In the genomic region with DNA sequence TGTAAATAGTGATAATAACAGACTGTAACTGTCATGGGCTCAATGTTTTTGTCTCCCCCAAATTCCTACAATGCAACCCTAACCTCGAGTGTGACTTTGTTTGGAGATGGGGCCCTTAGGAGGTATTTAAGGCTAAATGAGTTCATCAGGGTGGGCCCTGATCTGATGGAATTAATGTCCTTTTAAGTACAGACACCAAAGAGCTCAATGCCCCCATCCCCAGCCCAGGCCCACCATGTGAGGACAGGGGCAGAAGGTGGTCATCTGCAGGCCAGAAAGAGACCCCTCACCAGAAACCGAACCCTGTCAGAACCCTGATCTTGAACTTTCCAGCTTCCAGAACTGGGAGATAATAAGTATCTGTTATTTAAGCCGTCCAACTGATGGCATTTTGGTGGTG, we compare ENCODE assay signal across 11 cellular contexts.
DNase-seq lines count a peak whose midpoint lies in the region; ATAC-seq and TF ChIP-seq lines count a peak whose summit lies in the region.
"Had no signal": no experiment of that assay in that cellular context is flagged by ENCODE, and none has a peak within 500 bp of the region (broad histone marks: within the 10 kb centered on the region; RNA-seq: fewer than 3 reads in every experiment).

No MANE protein-coding gene starts in this region.

- peak overlapping the region; percentile 68 to 81 for H3K27ac ChIP-seq in breast epithelium
- H3K27ac ChIP-seq in upper lobe of right lung = peak overlapping the region; percentile 49

- H3K4me3 ChIP-seq in breast epithelium = no peak overlapping the region
- no peak overlapping the region for H3K4me3 ChIP-seq in upper lobe of right lung

- no peak for TF ChIP-seq CTCF in breast epithelium (IDR thresholded peaks at IDR 0.05)
- TF ChIP-seq CTCF in MCF 10A (IDR thresholded peaks at IDR 0.05; ENCODE audit: unreplicated experiment) = no peak
- TF ChIP-seq CTCF in upper lobe of right lung (IDR thresholded peaks at IDR 0.05) = no peak

- POLR2A ChIA-PET in MCF 10A (lab: Yijun Ruan, JAX) = interaction anchor here (1.3 to 2.9 kb wide), 2 partner anchors 14 to 24 kb away, joined by 4 to 13 read pairs; no protein-coding TSS in a partner anchor

- H3K9me3 ChIP-seq in breast epithelium = no peaks in the 10 kb centered on the region
- H3K9me3 ChIP-seq in upper lobe of right lung = no peaks in the 10 kb centered on the region

- H3K36me3 Mint-ChIP-seq in MCF 10A (ENCODE audit: insufficient read depth, unreplicated experiment) (no peaks in the 10 kb centered on the region), memory B cell (peaks cover 8% of the 10 kb centered on the region)
- peaks cover 33% of the 10 kb centered on the region for H3K36me3 Mint-ChIP-seq in activated T-helper 2 cell treated with anti-CD3 and anti-CD28 coated beads, Interferon-gamma antibody, Interleukin-2, Interleukin-4, amounts not matched to agents 10 μg/mL and 5 μg/mL and 100 μg/mL, durations not matched to agents 14 hours and 24 hours and 36 hours (ENCODE audit: low read depth)

- no peaks in the 10 kb centered on the region for H3K27me3 Mint-ChIP-seq in MCF 10A (ENCODE audit: insufficient read depth, unreplicated experiment)
- H3K27me3 Mint-ChIP-seq in activated T-helper 2 cell treated with anti-CD3 and anti-CD28 coated beads, Interferon-gamma antibody, Interleukin-2, Interleukin-4, amounts not matched to agents 10 μg/mL and 5 μg/mL and 100 μg/mL, durations not matched to agents 14 hours and 24 hours and 36 hours (ENCODE audit: low read depth) = no peaks in the 10 kb centered on the region
- no peaks in the 10 kb centered on the region for H3K27me3 Mint-ChIP-seq in memory B cell

- H3K4me3 Mint-ChIP-seq in MCF 10A (ENCODE audit: unreplicated experiment) (no peak overlapping the region), memory B cell (no peak overlapping the region)
- no peak overlapping the region for H3K4me3 Mint-ChIP-seq in activated T-helper 2 cell treated with anti-CD3 and anti-CD28 coated beads, Interferon-gamma antibody, Interleukin-2, Interleukin-4, amounts not matched to agents 10 μg/mL and 5 μg/mL and 100 μg/mL, durations not matched to agents 14 hours and 24 hours and 36 hours (ENCODE audit: low read depth)
- H3K4me3 Mint-ChIP-seq: nephron progenitor cell had no signal

- intact Hi-C loops in breast epithelium (cut with DNase I; ENCODE audit: low total_unique reads) (no loop called here), MCF 10A (cut with micrococcal nuclease) (no loop called here), upper lobe of right lung (cut with DNase I) (no loop called here)
- intact Hi-C loops in activated T-helper 2 cell treated with anti-CD3 and anti-CD28 coated beads, Interferon-gamma antibody, Interleukin-2, Interleukin-4, amounts not matched to agents 10 μg/mL and 5 μg/mL and 100 μg/mL, durations not matched to agents 14 hours and 24 hours and 36 hours (cut with micrococcal nuclease) = loop anchor here (2.0 to 10.0 kb wide), 3 partner anchors 36 to 266 kb away; no protein-coding TSS in a partner anchor

- no TSS peak for BruUV-seq in MCF 10A (replicated peaks; lab: Mats Ljungman, UMichigan)

- H3K4me1 Mint-ChIP-seq in MCF 10A (ENCODE audit: insufficient read depth, unreplicated experiment) (peaks cover 21% of the 10 kb centered on the region), memory B cell (peaks cover 67% of the 10 kb centered on the region)
- H3K4me1 Mint-ChIP-seq in activated T-helper 2 cell treated with anti-CD3 and anti-CD28 coated beads, Interferon-gamma antibody, Interleukin-2, Interleukin-4, amounts not matched to agents 10 μg/mL and 5 μg/mL and 100 μg/mL, durations not matched to agents 14 hours and 24 hours and 36 hours (ENCODE audit: low read depth) = peaks cover 84% of the 10 kb centered on the region

- no peak for DNase-seq in breast epithelium (ENCODE audit: low spot score in 2 of 2)
- DNase-seq in MCF 10A (ENCODE audit: unreplicated experiment) = no peak
- DNase-seq in activated T-helper 2 cell treated with anti-CD3 and anti-CD28 coated beads, Interferon-gamma antibody, Interleukin-2, Interleukin-4, amounts not matched to agents 10 μg/mL and 5 μg/mL and 100 μg/mL, durations not matched to agents 14 hours and 24 hours and 36 hours (ENCODE audit: low spot score) = no peak
- no peak for DNase-seq in memory B cell (ENCODE audit: low spot score in 2 of 2)
- DNase-seq in upper lobe of right lung = no peak
- DNase-seq in NCI-H2171 (lab: John Stamatoyannopoulos, UW) = no peak
- DNase-seq in activated gamma-delta T cell (lab: John Stamatoyannopoulos, UW) = no peak
- DNase-seq: activated gamma-delta T cell treated with Interleukin-2 at 50 U/mL for 16 hours, NCI-H1694 treated with DMSO at 0.1 percent for 48 hours, nephron progenitor cell had no signal

- H3K27me3 ChIP-seq in breast epithelium (no peaks in the 10 kb centered on the region), upper lobe of right lung (no peaks in the 10 kb centered on the region)

- H3K9me3 Mint-ChIP-seq in MCF 10A (ENCODE audit: unreplicated experiment) (no peaks in the 10 kb centered on the region), memory B cell (peaks cover 1% of the 10 kb centered on the region)
- no peaks in the 10 kb centered on the region for H3K9me3 Mint-ChIP-seq in activated T-helper 2 cell treated with anti-CD3 and anti-CD28 coated beads, Interferon-gamma antibody, Interleukin-2, Interleukin-4, amounts not matched to agents 10 μg/mL and 5 μg/mL and 100 μg/mL, durations not matched to agents 14 hours and 24 hours and 36 hours

- H3K27ac Mint-ChIP-seq in MCF 10A (ENCODE audit: low read depth, unreplicated experiment) = no peak overlapping the region
- H3K27ac Mint-ChIP-seq in activated T-helper 2 cell treated with anti-CD3 and anti-CD28 coated beads, Interferon-gamma antibody, Interleukin-2, Interleukin-4, amounts not matched to agents 10 μg/mL and 5 μg/mL and 100 μg/mL, durations not matched to agents 14 hours and 24 hours and 36 hours = peak overlapping the region; percentile 95
- peak overlapping the region; percentile 96 for H3K27ac Mint-ChIP-seq in memory B cell

- CTCF ChIA-PET in MCF 10A (lab: Yijun Ruan, JAX) = interaction anchor here (0.5 to 0.7 kb wide), 2 partner anchors 22 to 154 kb away, joined by 3 read pairs; no protein-coding TSS in a partner anchor

- ATAC-seq in memory B cell (ENCODE audit: low read depth) (no peak), upper lobe of right lung (no peak), GM21367 (IDR thresholded peaks at IDR 0.05; ENCODE audit: unreplicated experiment) (no peak)

- H3K4me1 ChIP-seq in breast epithelium (no peaks in the 10 kb centered on the region), upper lobe of right lung (peaks cover 33% of the 10 kb centered on the region)

- no peaks in the 10 kb centered on the region for H3K36me3 ChIP-seq in breast epithelium
- H3K36me3 ChIP-seq in upper lobe of right lung = no peaks in the 10 kb centered on the region

- no peak for TF ChIP-seq POLR2A in breast epithelium (IDR thresholded peaks at IDR 0.05)
